8 cellular contexts compared by ENCODE assay signal in the genomic region with DNA sequence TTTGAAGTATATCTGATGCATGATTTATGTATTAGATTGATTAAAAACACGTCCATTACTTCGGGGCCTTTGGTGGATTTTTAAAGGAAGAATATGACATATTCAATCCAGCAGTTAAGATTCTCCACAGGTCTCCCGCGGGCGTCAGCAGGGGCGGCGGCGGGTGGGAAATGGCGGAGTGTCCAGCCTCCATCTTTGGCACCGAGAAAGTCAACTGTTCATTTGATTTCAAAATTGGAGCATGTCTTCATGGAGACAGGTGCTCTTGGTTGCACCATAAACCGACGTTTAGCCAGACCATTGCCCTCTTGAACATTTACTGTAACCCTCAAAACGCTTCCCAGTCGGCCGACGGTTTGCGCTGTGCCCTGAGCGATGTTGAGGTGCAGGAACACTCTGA. TPM values are rescaled to one million over a fixed set of nuclear protein-coding genes. Genes with fewer than 3 reads are reported as not detected.
"Had no signal": no experiment of that assay in that cellular context is flagged by ENCODE, and none has a peak within 500 bp of the region (broad histone marks: within the 10 kb centered on the region; RNA-seq: fewer than 3 reads in every experiment).

No MANE protein-coding gene starts in this region.

- H3K27ac Mint-ChIP-seq: IgD-negative memory B cell had no signal

- H3K27ac ChIP-seq: HL-60 had no signal

- H3K4me3 Mint-ChIP-seq: IgD-negative memory B cell had no signal

- ATAC-seq: HepG2, K562 had no signal

- H3K4me1 Mint-ChIP-seq: IgD-negative memory B cell had no signal

- H3K4me3 ChIP-seq: K562 had no signal

- DNase-seq: IMR-90, KBM-7 had no signal

RNA-seq across cellular contexts. Expression of a gene that starts 7.2 kb away (rescaled TPM):
- total RNA-seq: HT-29, HT1080, IMR-90, K562 had no signal
- polyA plus RNA-seq: HepG2, IgD-negative memory B cell, IMR-90, K562 had no signal
